8 cellular contexts compared by ENCODE assay signal in the genomic region with DNA sequence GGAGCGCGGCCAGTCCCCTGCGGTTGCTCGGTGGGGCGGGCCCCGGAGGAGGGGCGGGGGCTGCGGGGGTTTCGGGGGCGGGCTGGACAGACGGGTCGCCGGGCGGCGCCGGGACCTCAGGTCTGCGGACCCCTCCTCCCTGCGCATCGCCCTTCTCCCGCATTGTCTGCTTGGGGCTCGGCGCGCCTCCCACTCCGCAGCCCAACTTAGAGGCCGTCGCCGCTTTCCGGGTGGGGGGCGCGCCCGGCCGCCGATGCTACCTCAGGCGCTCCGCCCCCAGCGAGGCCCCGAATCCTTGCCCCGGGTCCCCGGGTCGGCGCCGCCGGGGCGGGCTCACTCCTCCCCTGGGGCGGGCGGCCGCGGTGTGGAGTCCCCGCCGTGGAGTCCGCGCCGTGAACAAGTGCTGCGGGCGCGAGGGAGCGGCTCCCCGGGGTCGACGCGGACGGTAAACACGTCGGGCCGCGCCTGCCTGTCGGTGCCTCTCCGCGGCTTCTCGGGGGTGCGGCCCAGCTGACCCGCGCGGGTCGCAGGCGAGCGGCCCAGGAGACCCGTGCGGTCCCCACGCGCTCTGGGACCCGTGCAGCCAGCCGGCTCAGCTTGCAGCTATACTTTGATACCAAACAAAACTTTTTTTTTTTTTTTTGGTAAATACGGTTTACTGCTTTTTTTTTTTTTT. TPM values are rescaled to one million over a fixed set of nuclear protein-coding genes. Genes with fewer than 3 reads are reported as not detected.
DNase-seq lines count a peak whose midpoint lies in the region; ATAC-seq lines count a peak whose summit lies in the region.

No MANE protein-coding gene starts in this region.

- peak; percentile 40 for ATAC-seq in HG03097 (IDR thresholded peaks at IDR 0.05; ENCODE audit: low FRiP score, unreplicated experiment)

- DNase-seq in NCI-H82 (lab: John Stamatoyannopoulos, UW) = peak; percentile 79
- no peak for DNase-seq in NCI-H82 treated with DMSO at 0.1 percent for 48 hours (lab: John Stamatoyannopoulos, UW; ENCODE audit: unreplicated experiment)
- DNase-seq in astrocyte of the hippocampus (ENCODE audit: low read depth, low spot score) = peak; percentile 70
- DNase-seq in immature natural killer cell = peak; percentile 65 to 70 (median 68)
- DNase-seq in stimulated activated CD4-positive, alpha-beta T cell treated with anti-CD3 and anti-CD28 coated beads, Interleukin-2, amount 100 ng/mL, for 24 hours = peak; percentile 60 to 66
- no peak for DNase-seq in NCI-H128 (lab: John Stamatoyannopoulos, UW; ENCODE audit: unreplicated experiment)

- peak overlapping the region; percentile 95 for H3K27ac Mint-ChIP-seq in T-helper 1 cell treated with Interleukin-12 subunit alpha and Interleukin-12 subunit beta and Interleukin-4 antibody, amounts not matched to agents 30 μg/mL and 1 μg/mL, for 36 hours
- peak overlapping the region; percentile 66 to 96 (median 88) for H3K27ac Mint-ChIP-seq in immature natural killer cell

- no peaks in the 10 kb centered on the region for H3K9me3 Mint-ChIP-seq in T-helper 1 cell treated with Interleukin-12 subunit alpha and Interleukin-12 subunit beta and Interleukin-4 antibody, amounts not matched to agents 30 μg/mL and 1 μg/mL, for 36 hours
- no peaks in the 10 kb centered on the region for H3K9me3 Mint-ChIP-seq in immature natural killer cell

- H3K27me3 Mint-ChIP-seq in T-helper 1 cell treated with Interleukin-12 subunit alpha and Interleukin-12 subunit beta and Interleukin-4 antibody, amounts not matched to agents 30 μg/mL and 1 μg/mL, for 36 hours (ENCODE audit: low read depth) = no peaks in the 10 kb centered on the region
- peaks cover 3 to 13% (median 10%) of the 10 kb centered on the region in 3 donors for H3K27me3 Mint-ChIP-seq in immature natural killer cell (ENCODE audit: low read depth in 3 of 3)

- H3K4me3 Mint-ChIP-seq in T-helper 1 cell treated with Interleukin-12 subunit alpha and Interleukin-12 subunit beta and Interleukin-4 antibody, amounts not matched to agents 30 μg/mL and 1 μg/mL, for 36 hours = peak overlapping the region; percentile 89
- peak overlapping the region; percentile 83 to 98 (median 85) for H3K4me3 Mint-ChIP-seq in immature natural killer cell

- peaks cover 20% of the 10 kb centered on the region for H3K36me3 Mint-ChIP-seq in T-helper 1 cell treated with Interleukin-12 subunit alpha and Interleukin-12 subunit beta and Interleukin-4 antibody, amounts not matched to agents 30 μg/mL and 1 μg/mL, for 36 hours (ENCODE audit: low read depth)
- H3K36me3 Mint-ChIP-seq in immature natural killer cell = peaks cover 0 to 3% (median 0%) of the 10 kb centered on the region in 3 donors

- peaks cover 55% of the 10 kb centered on the region for H3K4me1 Mint-ChIP-seq in T-helper 1 cell treated with Interleukin-12 subunit alpha and Interleukin-12 subunit beta and Interleukin-4 antibody, amounts not matched to agents 30 μg/mL and 1 μg/mL, for 36 hours (ENCODE audit: low read depth)
- peaks cover 44 to 47% of the 10 kb centered on the region in 2 donors for H3K4me1 Mint-ChIP-seq in immature natural killer cell

RNA-seq across cellular contexts. Expression of a gene that starts 0.6 kb away (rescaled TPM):
- 100 to 1,000 TPM; 104 to 327 (median 112) TPM for polyA plus RNA-seq in immature natural killer cell

Comparison
In these comparisons a context has a peak if more than half of its experiments do, and no peak if none do; other contexts are left out.
1. DNase-seq: peak in NCI-H82 (single experiment), astrocyte of the hippocampus (single experiment), immature natural killer cell (3 of 3) and stimulated activated CD4-positive, alpha-beta T cell treated with anti-CD3 and anti-CD28 coated beads, Interleukin-2, amount 100 ng/mL, for 24 hours (2 of 2); none in NCI-H82 treated with DMSO at 0.1 percent for 48 hours (single experiment) and NCI-H128 (single experiment).